9 cellular contexts compared by ENCODE assay signal in genomic region chr2:168894720-168895119, GRCh38. TPM values are rescaled to one million over a fixed set of nuclear protein-coding genes. Genes with fewer than 3 reads are reported as not detected.
"Had no signal": no experiment of that assay in that cellular context is flagged by ENCODE, and none has a peak within 500 bp of the region (broad histone marks: within the 10 kb centered on the region; RNA-seq: fewer than 3 reads in every experiment).

No MANE protein-coding gene starts in this region.

- H3K27ac ChIP-seq: HL-60 had no signal

- DNase-seq: H9, HCEC 1CT, IMR-90, KBM-7 had no signal

- ATAC-seq: GM23338 had no signal

- H2AFZ ChIP-seq: GM23338 had no signal

- FAIRE-seq: H1, H54 had no signal

- H3K4me3 ChIP-seq: GM23338 had no signal

- H3K4me2 ChIP-seq: GM23338 had no signal

RNA-seq across cellular contexts. Expression of gene G6PC2, which starts 6.4 kb away (rescaled TPM):
- total RNA-seq: GM23338, H1, H9, HT1080, IMR-90 had no signal
- polyA plus RNA-seq: GM23338, H1, IMR-90 had no signal
